ENCODE assay signal across 10 cellular contexts in the genomic region with DNA sequence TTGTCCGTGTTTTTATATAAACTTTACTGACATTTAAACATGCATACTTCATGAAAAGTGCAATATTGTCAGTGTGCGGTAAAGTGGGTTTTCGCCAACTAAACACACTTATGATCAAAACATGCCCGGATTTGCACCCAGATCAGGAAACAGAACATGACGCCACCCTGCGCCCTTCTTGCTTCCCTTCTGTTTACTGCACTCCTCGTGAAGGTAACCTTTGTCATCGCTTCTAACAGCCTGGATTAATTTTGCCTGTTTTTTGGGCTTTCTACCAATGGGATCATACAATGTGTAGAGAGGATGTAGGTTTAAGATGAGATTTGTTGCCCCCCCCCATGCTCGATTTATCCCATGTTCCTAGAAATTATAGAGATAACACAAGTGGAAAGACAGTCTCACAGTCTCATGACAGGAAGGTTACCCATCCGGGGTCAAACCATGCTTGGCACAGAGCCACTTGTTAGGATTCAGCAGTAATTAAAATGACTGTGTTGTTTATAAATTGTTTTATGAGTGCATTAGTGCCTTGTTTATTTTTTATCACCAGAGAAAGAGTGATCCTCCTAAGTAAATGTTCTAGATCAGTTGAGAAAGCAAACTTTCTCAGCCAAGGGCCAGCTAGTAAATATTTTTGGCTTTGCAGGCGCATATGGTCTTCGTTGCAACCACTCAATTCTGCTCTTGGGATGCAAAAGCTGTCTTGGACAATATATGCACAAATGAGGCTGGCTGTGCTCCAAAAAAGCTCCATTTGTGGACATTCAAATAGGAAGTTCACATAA.
DNase-seq lines count a peak whose midpoint lies in the region; ATAC-seq, FAIRE-seq and TF ChIP-seq lines count a peak whose summit lies in the region.
"Had no signal": no experiment of that assay in that cellular context is flagged by ENCODE, and none has a peak within 500 bp of the region (broad histone marks: within the 10 kb centered on the region; RNA-seq: fewer than 3 reads in every experiment).

No MANE protein-coding gene starts in this region.

- no peaks in the 10 kb centered on the region for H3K27me3 ChIP-seq in left ventricle myocardium inferior (ENCODE audit: low read depth)
- H3K27me3 ChIP-seq in brain microvascular endothelial cell (replicated peaks), result no peaks in the 10 kb centered on the region
- H3K27me3 ChIP-seq in Karpas-422 (ENCODE audit: low read length), result no peaks in the 10 kb centered on the region

- DNase-seq in left ventricle myocardium inferior, result no peak
- DNase-seq in Right ventricle myocardium inferior (ENCODE audit: missing footprints), result no peak
- no peak for DNase-seq in brain microvascular endothelial cell
- peak; percentile 57 for DNase-seq in left lobe of liver (ENCODE audit: low spot score)
- DNase-seq in urothelium cell line (ENCODE audit: low spot score), result no peak
- no peak for DNase-seq in NCI-H187 (lab: John Stamatoyannopoulos, UW)
- no peak for DNase-seq in Karpas-422
- DNase-seq in stimulated activated CD4-positive, alpha-beta T cell treated with anti-CD3 and anti-CD28 coated beads, Interleukin-4, amount 100 ng/mL, for 24 hours, result no peak
- DNase-seq: CD8-positive, alpha-beta memory T cell; NCI-H2171 treated with DMSO at 0.1 percent for 48 hours had no signal

- H3K9me3 ChIP-seq in left ventricle myocardium inferior (replicated peaks) (no peaks in the 10 kb centered on the region), Karpas-422 (ENCODE audit: low read length) (no peaks in the 10 kb centered on the region)

- no peaks in the 10 kb centered on the region for H3K9me2 ChIP-seq in Karpas-422 (replicated peaks; ENCODE audit: insufficient read depth, low read length)

- in situ Hi-C loops in brain microvascular endothelial cell (cut with HindIII; ENCODE audit: low pct_ligation_motif_present, low sequenced_read_pairs), result no loop called here

- H3K36me3 ChIP-seq in left ventricle myocardium inferior (no peaks in the 10 kb centered on the region), brain microvascular endothelial cell (replicated peaks) (no peaks in the 10 kb centered on the region), Karpas-422 (ENCODE audit: insufficient read depth, low read length) (no peaks in the 10 kb centered on the region)

- no peaks in the 10 kb centered on the region for H4K20me1 ChIP-seq in Karpas-422 (ENCODE audit: insufficient read depth, low read depth, low read length)

- H3K9ac ChIP-seq in Karpas-422 (ENCODE audit: low read length), result no peak overlapping the region

- H3K4me1 ChIP-seq in left ventricle myocardium inferior (peaks cover 28% of the 10 kb centered on the region), Karpas-422 (ENCODE audit: low read length) (no peaks in the 10 kb centered on the region)

- H3K4me3 ChIP-seq in left ventricle myocardium inferior (peak overlapping the region; percentile 20), brain microvascular endothelial cell (ENCODE audit: low read depth, low read length) (no peak overlapping the region), Karpas-422 (ENCODE audit: low read length) (no peak overlapping the region)

- FAIRE-seq in urothelium cell line (lab: Jason Lieb, UNC), result peak; percentile 9

- H3K27ac ChIP-seq in left ventricle myocardium inferior (replicated peaks), result peak overlapping the region; percentile 59
- H3K27ac ChIP-seq in brain microvascular endothelial cell, result peak overlapping the region; percentile 5
- H3K27ac ChIP-seq in Karpas-422 (ENCODE audit: low read length), result no peak overlapping the region

- ATAC-seq in Right ventricle myocardium inferior, result no peak
- ATAC-seq in left lobe of liver, result peak; percentile 42

- H2AFZ ChIP-seq in Karpas-422 (ENCODE audit: low read length), result no peak overlapping the region

- no peaks in the 10 kb centered on the region for H3K79me2 ChIP-seq in Karpas-422 (ENCODE audit: low read length)

- TF ChIP-seq CTCF in left ventricle myocardium inferior (IDR thresholded peaks at IDR 0.05; ENCODE audit: borderline replicate concordance) (no peak), brain microvascular endothelial cell (IDR thresholded peaks at IDR 0.05; ENCODE audit: low read depth, low read length, missing control alignments) (no peak)

- intact Hi-C loops in left ventricle myocardium inferior (cut with micrococcal nuclease) (no loop called here), Right ventricle myocardium inferior (cut with DNase I) (no loop called here)

- no peak overlapping the region for H3K4me2 ChIP-seq in Karpas-422 (ENCODE audit: low read depth, low read length, poor library complexity, severe bottlenecking)
